Comparison of ENCODE assay signal across 8 cellular contexts in the genomic region with DNA sequence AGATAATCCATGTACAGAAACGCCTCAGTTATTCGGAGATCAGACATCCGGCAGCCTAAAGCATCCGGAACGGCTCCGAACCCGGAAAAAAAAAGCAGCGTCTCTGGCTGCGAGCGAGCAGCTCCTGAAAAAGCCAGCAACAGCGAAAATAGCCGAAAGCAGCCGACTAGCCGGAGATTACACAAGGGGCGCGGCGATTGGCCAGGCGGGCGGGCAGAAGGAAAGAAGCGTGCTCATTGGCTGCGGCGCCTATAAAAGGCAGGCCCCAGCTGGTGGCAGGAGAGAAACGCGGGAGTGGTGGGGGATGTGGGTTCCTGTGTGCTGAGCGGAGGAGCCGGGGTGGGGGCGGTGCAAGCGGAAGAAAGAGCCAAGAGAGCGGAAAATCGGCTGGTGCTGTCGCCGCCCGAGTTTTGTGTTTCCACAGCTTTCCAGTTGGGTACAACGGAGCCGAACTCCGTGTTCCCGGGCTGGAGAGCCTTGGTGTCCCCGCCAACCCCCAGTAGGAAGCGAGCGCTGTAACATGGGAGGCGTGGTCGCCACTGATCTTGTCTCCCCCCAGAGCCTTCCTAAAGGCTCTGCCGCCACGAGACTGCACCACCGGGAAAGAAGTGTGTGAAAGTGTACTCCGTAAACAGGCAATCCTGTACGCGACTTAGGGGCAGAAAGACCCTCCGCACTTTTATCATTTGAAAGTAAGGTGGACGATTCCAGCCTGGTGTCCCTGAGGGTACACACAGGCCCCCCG. TPM values are rescaled to one million over a fixed set of nuclear protein-coding genes. Genes with fewer than 3 reads are reported as not detected.
DNase-seq lines count a peak whose midpoint lies in the region; ATAC-seq and TF ChIP-seq lines count a peak whose summit lies in the region.

ARL15 (minus strand) TSS at position 141 of the 745 bp plus-strand sequence.

- peak; percentile 98 for TF ChIP-seq POLR2A in GM19099 (IDR thresholded peaks at IDR 0.05; ENCODE audit: extremely low read depth, insufficient read length, low read depth)

- H3K9me3 Mint-ChIP-seq in chondrocyte (ENCODE audit: low read depth) = no peaks in the 10 kb centered on the region

- H3K27me3 Mint-ChIP-seq in chondrocyte (ENCODE audit: low read depth) = no peaks in the 10 kb centered on the region

- no peak for TF ChIP-seq CTCF in chondrocyte (IDR thresholded peaks at IDR 0.05)
- TF ChIP-seq CTCF in kidney epithelial cell (IDR thresholded peaks at IDR 0.05; ENCODE audit: insufficient read depth, low read length, poor library complexity, severe bottlenecking) = no peak

- H3K36me3 ChIP-seq in kidney epithelial cell (ENCODE audit: control insufficient read depth, insufficient read depth, low read length) = no peaks in the 10 kb centered on the region

- ATAC-seq in HG03432 (IDR thresholded peaks at IDR 0.05; ENCODE audit: unreplicated experiment) = peak; percentile 97

- H3K4me1 Mint-ChIP-seq in chondrocyte (ENCODE audit: low read depth) = peaks cover 19% of the 10 kb centered on the region

- peak within 1 kb of the TSS; percentile 55 for H3K4me3 ChIP-seq in kidney epithelial cell (ENCODE audit: low read depth, low read length)

- no peaks in the 10 kb centered on the region for H3K36me3 Mint-ChIP-seq in chondrocyte (ENCODE audit: low read depth)

- peak within 1 kb of the TSS; percentile 95 for H3K4me3 Mint-ChIP-seq in chondrocyte (ENCODE audit: unreplicated experiment)

- peak; percentile 99 for DNase-seq in AG20443 (ENCODE audit: low spot score)
- peak; percentile 91 for DNase-seq in NCI-H510A (lab: John Stamatoyannopoulos, UW)
- peak; percentile 96 for DNase-seq in activated CD4-positive, alpha-beta T cell treated with anti-CD3 and anti-CD28 coated beads for 1 hour
- DNase-seq in chondrocyte (ENCODE audit: low spot score) = peak; percentile 99
- peak; percentile 87 for DNase-seq in kidney epithelial cell (ENCODE audit: low read depth)
- peak; percentile 95 to 97 for DNase-seq in stimulated activated CD4-positive, alpha-beta T cell treated with anti-CD3 and anti-CD28 coated beads, Interleukin-15, amount 100 ng/mL, for 48 hours (ENCODE audit: low read depth in 2 of 2)

- peak within 1 kb of the TSS; percentile 76 for H3K27ac Mint-ChIP-seq in chondrocyte (ENCODE audit: unreplicated experiment)

- no peaks in the 10 kb centered on the region for H3K27me3 ChIP-seq in kidney epithelial cell (ENCODE audit: control insufficient read depth, insufficient read depth, low read length)

RNA-seq across cellular contexts. Expression of gene ARL15, which starts in this region (rescaled TPM):
- total RNA-seq in chondrocyte = 13.7 to 32.9 TPM (median 14.0 TPM) in 3 replicates
- 9.7 and 12.0 TPM in 2 replicates for total RNA-seq in kidney epithelial cell

Comparison
In these comparisons a context has a peak if more than half of its experiments do, and no peak if none do; other contexts are left out.
1. Peak in every context shown above with its lines: DNase-seq, ATAC-seq and H3K4me3 ChIP-seq.